ENCODE assay signal across 30 cellular contexts in the genomic region with DNA sequence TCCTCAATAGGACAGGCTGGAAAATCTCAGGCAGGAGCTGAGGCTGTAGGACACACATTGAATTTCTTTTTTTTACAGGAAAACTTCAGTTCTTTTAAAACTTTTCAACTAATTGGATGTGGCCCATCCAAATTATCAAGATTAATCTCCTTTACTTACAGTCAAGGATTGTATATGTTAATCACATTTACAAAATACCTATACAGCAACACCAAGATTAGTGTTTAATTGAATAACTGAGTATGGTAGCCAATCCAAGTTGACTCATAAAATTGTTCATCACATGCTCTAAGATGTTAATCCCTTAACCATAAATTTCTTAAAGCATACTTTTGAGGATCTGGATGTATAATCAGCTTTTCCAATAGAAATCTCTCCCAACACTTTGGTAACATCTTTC.
"Had no signal": no experiment of that assay in that cellular context is flagged by ENCODE, and none has a peak within 500 bp of the region (broad histone marks: within the 10 kb centered on the region; RNA-seq: fewer than 3 reads in every experiment).

No MANE protein-coding gene starts in this region.

- DNase-seq: naive thymus-derived CD8-positive, alpha-beta T cell; nephron progenitor cell; nucleus accumbens; pancreas; retina; right cardiac atrium; right lobe of liver; sigmoid colon; small intestine; spleen; stimulated activated CD4-positive, alpha-beta T cell treated with anti-CD3 and anti-CD28 coated beads, Interleukin-12 subunit alpha, Interleukin-12 subunit beta, amount 100 ng/mL, for 4 hours; stimulated activated CD4-positive, alpha-beta T cell treated with anti-CD3 and anti-CD28 coated beads, Interleukin-1b, Interleukin-23, amount 100 ng/mL, for 48 hours; stimulated activated CD4-positive, alpha-beta T cell treated with anti-CD3 and anti-CD28 coated beads, Interleukin-4, amount 100 ng/mL, for 1 hour; stimulated activated CD4-positive, alpha-beta T cell treated with anti-CD3 and anti-CD28 coated beads, Interleukin-4, amount 100 ng/mL, for 4 hours; stimulated activated CD8-positive, alpha-beta memory T cell treated with anti-CD3 and anti-CD28 coated beads, Interleukin-4, amount 100 ng/mL, for 48 hours; stimulated activated naive B cell treated with anti-CD40 and anti-IgM and Interleukin-4, amounts not matched to agents 10 μg/mL and 1 μg/mL and 100 μg/mL, for 72 hours; stimulated activated naive CD4-positive, alpha-beta T cell treated with Interleukin-2 at 50 U/mL for 16 hours; stomach; thyroid gland; trophoblast cell; upper lobe of left lung had no signal

- H3K27ac ChIP-seq: neutrophil, pancreas, prostate gland, right lobe of liver, sigmoid colon, spleen, stomach, thoracic aorta, thyroid gland, tibial nerve, upper lobe of left lung, vagina had no signal

- H3K4me1 ChIP-seq: pancreas, prostate gland, right lobe of liver, spleen, upper lobe of left lung had no signal

- H3K4me1 Mint-ChIP-seq: naive thymus-derived CD8-positive, alpha-beta T cell; stimulated activated naive B cell treated with anti-CD40 and anti-IgM and Interleukin-4, amounts not matched to agents 10 μg/mL and 1 μg/mL and 100 μg/mL, for 72 hours had no signal

- H3K36me3 ChIP-seq: neutrophil, pancreas, prostate gland, right lobe of liver, sigmoid colon, spleen, stomach, thoracic aorta, thyroid gland, tibial nerve, upper lobe of left lung, vagina had no signal

- H3K27me3 ChIP-seq: neutrophil, pancreas, right lobe of liver, sigmoid colon, spleen, stomach, thyroid gland, tibial nerve, upper lobe of left lung, vagina had no signal

- H3K4me3 Mint-ChIP-seq: naive thymus-derived CD8-positive, alpha-beta T cell; natural killer cell treated with Interleukin-12 subunit alpha and Interleukin-12 subunit beta and Interleukin-15 and Interleukin-18, amount 100 ng/mL, for 72 hours; nephron progenitor cell; neural crest cell; stimulated activated naive B cell treated with anti-CD40 and anti-IgM and Interleukin-4, amounts not matched to agents 10 μg/mL and 1 μg/mL and 100 μg/mL, for 72 hours; stimulated activated naive CD8-positive, alpha-beta T cell treated with anti-CD3 and anti-CD28 coated beads, Interleukin-15, Interleukin-2, amounts not matched to agents 100 ng/mL and 50 ng/mL, for 24 hours had no signal

- ATAC-seq: naive thymus-derived CD8-positive, alpha-beta T cell; natural killer cell treated with Interleukin-12 subunit alpha and Interleukin-12 subunit beta and Interleukin-15 and Interleukin-18, amount 100 ng/mL, for 72 hours; pancreas; right cardiac atrium; stimulated activated naive B cell treated with anti-CD40 and anti-IgM and Interleukin-4, amounts not matched to agents 10 μg/mL and 1 μg/mL and 100 μg/mL, for 72 hours had no signal

- FAIRE-seq: small intestine, urothelium cell line had no signal

- H3K9me3 ChIP-seq: neutrophil, pancreas, prostate gland, right lobe of liver, sigmoid colon, spleen, stomach, thoracic aorta, thyroid gland, tibial nerve, upper lobe of left lung, vagina had no signal

- H3K27ac Mint-ChIP-seq: naive thymus-derived CD8-positive, alpha-beta T cell; natural killer cell treated with Interleukin-12 subunit alpha and Interleukin-12 subunit beta and Interleukin-15 and Interleukin-18, amount 100 ng/mL, for 72 hours; nephron progenitor cell; stimulated activated naive B cell treated with anti-CD40 and anti-IgM and Interleukin-4, amounts not matched to agents 10 μg/mL and 1 μg/mL and 100 μg/mL, for 72 hours; stimulated activated naive CD8-positive, alpha-beta T cell treated with anti-CD3 and anti-CD28 coated beads, Interleukin-15, Interleukin-2, amounts not matched to agents 100 ng/mL and 50 ng/mL, for 24 hours had no signal

- H3K36me3 Mint-ChIP-seq: naive thymus-derived CD8-positive, alpha-beta T cell; natural killer cell treated with Interleukin-12 subunit alpha and Interleukin-12 subunit beta and Interleukin-15 and Interleukin-18, amount 100 ng/mL, for 72 hours; stimulated activated naive B cell treated with anti-CD40 and anti-IgM and Interleukin-4, amounts not matched to agents 10 μg/mL and 1 μg/mL and 100 μg/mL, for 72 hours had no signal

- H3K9me3 Mint-ChIP-seq: naive thymus-derived CD8-positive, alpha-beta T cell; natural killer cell treated with Interleukin-12 subunit alpha and Interleukin-12 subunit beta and Interleukin-15 and Interleukin-18, amount 100 ng/mL, for 72 hours; nephron progenitor cell; neural crest cell; stimulated activated naive B cell treated with anti-CD40 and anti-IgM and Interleukin-4, amounts not matched to agents 10 μg/mL and 1 μg/mL and 100 μg/mL, for 72 hours; stimulated activated naive CD8-positive, alpha-beta T cell treated with anti-CD3 and anti-CD28 coated beads, Interleukin-15, Interleukin-2, amounts not matched to agents 100 ng/mL and 50 ng/mL, for 24 hours had no signal

- H3K4me3 ChIP-seq: pancreas, prostate gland, right lobe of liver, sigmoid colon, spleen, stomach, thoracic aorta, thyroid gland, tibial nerve, upper lobe of left lung, vagina had no signal
